In genomic region chr1:18974616-18975015, GRCh38 we compare ENCODE assay signal across 17 cellular contexts. TPM values are rescaled to one million over a fixed set of nuclear protein-coding genes. Genes with fewer than 3 reads are reported as not detected.
DNase-seq lines count a peak whose midpoint lies in the region; ATAC-seq and TF ChIP-seq lines count a peak whose summit lies in the region.
"Had no signal": no experiment of that assay in that cellular context is flagged by ENCODE, and none has a peak within 500 bp of the region (broad histone marks: within the 10 kb centered on the region; RNA-seq: fewer than 3 reads in every experiment).

No MANE protein-coding gene starts in this region.

- no peak overlapping the region for H3K4me3 ChIP-seq in adrenal gland
- no peak overlapping the region for H3K4me3 ChIP-seq in thyroid gland (replicated peaks in 1 of 3)
- H3K4me3 ChIP-seq: BLaER1, GM12878 had no signal

- H3K36me3 ChIP-seq in adrenal gland (replicated peaks in 1 of 2) (no peaks in the 10 kb centered on the region), thyroid gland (no peaks in the 10 kb centered on the region)
- H3K36me3 ChIP-seq: BLaER1 had no signal

- intact Hi-C loops in adrenal gland (cut with DNase I) (loop anchor here in 1 of 2 donors (5.0 kb wide), 1 partner anchor 67 kb away; no protein-coding TSS in a partner anchor), thyroid gland (cut with DNase I) (loop anchor here (10.0 kb wide), 1 partner anchor 110 kb away; no protein-coding TSS in a partner anchor)
- intact Hi-C loops in activated T-helper 1 cell treated with anti-CD3 and anti-CD28 coated beads, Interleukin-12 subunit alpha, Interleukin-12 subunit beta, Interleukin-2, Interleukin-4 antibody, amounts not matched to agents 30 ng/mL and 10 ng/mL and 1 ng/mL, durations not matched to agents 14 hours and 24 hours and 36 hours (cut with micrococcal nuclease): no loop called here

- DNase-seq in G401 (ENCODE audit: low spot score): peak; percentile 51
- DNase-seq in adrenal gland: peak in 6 of 7 donors; percentile 66 to 74 (median 70)
- peak; percentile 19 for DNase-seq in medulla oblongata (ENCODE audit: extremely low spot score)
- peak; percentile 85 for DNase-seq in thyroid gland
- no peak for DNase-seq in NCI-H2081 (lab: John Stamatoyannopoulos, UW)
- DNase-seq in activated T-helper 1 cell treated with anti-CD3 and anti-CD28 coated beads, Interleukin-12 subunit alpha, Interleukin-12 subunit beta, Interleukin-2, Interleukin-4 antibody, amounts not matched to agents 30 ng/mL and 10 ng/mL and 1 ng/mL, durations not matched to agents 14 hours and 24 hours and 36 hours (ENCODE audit: low spot score): no peak
- DNase-seq: 8988T; Calu3; CD8-positive, alpha-beta T cell; DMS79 treated with DMSO at 0.1 percent for 48 hours; GOT3; H7; HFFc6 had no signal

- in situ Hi-C loops in G401 (cut with HindIII; ENCODE audit: low sequenced_read_pairs): no loop called here

- TF ChIP-seq CTCF in adrenal gland (IDR thresholded peaks at IDR 0.05) (no peak), thyroid gland (IDR thresholded peaks at IDR 0.05) (no peak)

- peaks cover 6% of the 10 kb centered on the region for H3K9me3 Mint-ChIP-seq in activated T-helper 1 cell treated with anti-CD3 and anti-CD28 coated beads, Interleukin-12 subunit alpha, Interleukin-12 subunit beta, Interleukin-2, Interleukin-4 antibody, amounts not matched to agents 30 ng/mL and 10 ng/mL and 1 ng/mL, durations not matched to agents 14 hours and 24 hours and 36 hours
- H3K9me3 Mint-ChIP-seq: CD8-positive, alpha-beta T cell had no signal

- ATAC-seq in GM21423 (IDR thresholded peaks at IDR 0.05; ENCODE audit: unreplicated experiment): no peak
- ATAC-seq: CD8-positive, alpha-beta T cell; GM12878; HCT116 had no signal

- no peak overlapping the region for H3K4me3 Mint-ChIP-seq in activated T-helper 1 cell treated with anti-CD3 and anti-CD28 coated beads, Interleukin-12 subunit alpha, Interleukin-12 subunit beta, Interleukin-2, Interleukin-4 antibody, amounts not matched to agents 30 ng/mL and 10 ng/mL and 1 ng/mL, durations not matched to agents 14 hours and 24 hours and 36 hours
- H3K4me3 Mint-ChIP-seq: CD8-positive, alpha-beta T cell; HFFc6 had no signal

- TF ChIP-seq POLR2A in adrenal gland (IDR thresholded peaks at IDR 0.05): no peak
- no peak for TF ChIP-seq POLR2A in thyroid gland (IDR thresholded peaks at IDR 0.05)

- H3K27ac Mint-ChIP-seq in activated T-helper 1 cell treated with anti-CD3 and anti-CD28 coated beads, Interleukin-12 subunit alpha, Interleukin-12 subunit beta, Interleukin-2, Interleukin-4 antibody, amounts not matched to agents 30 ng/mL and 10 ng/mL and 1 ng/mL, durations not matched to agents 14 hours and 24 hours and 36 hours: no peak overlapping the region
- H3K27ac Mint-ChIP-seq: CD8-positive, alpha-beta T cell; HFFc6 had no signal

- peaks cover 0 to 23% of the 10 kb centered on the region in 2 donors for H3K4me1 ChIP-seq in adrenal gland (replicated peaks in 1 of 2)
- peaks cover 9 to 24% of the 10 kb centered on the region in 2 donors for H3K4me1 ChIP-seq in thyroid gland

- no peaks in the 10 kb centered on the region for H3K4me1 Mint-ChIP-seq in activated T-helper 1 cell treated with anti-CD3 and anti-CD28 coated beads, Interleukin-12 subunit alpha, Interleukin-12 subunit beta, Interleukin-2, Interleukin-4 antibody, amounts not matched to agents 30 ng/mL and 10 ng/mL and 1 ng/mL, durations not matched to agents 14 hours and 24 hours and 36 hours (ENCODE audit: low read depth)

- 36 to 51% (median 44%) methylated on average over 5 to 7 of the region's 7 CpGs for WGBS in adrenal gland, 4 donors
- 46 to 51% methylated on average over 7 of the region's 7 CpGs for WGBS in thyroid gland, 2 donors

- H3K9me3 ChIP-seq in adrenal gland (replicated peaks in 1 of 3) (no peaks in the 10 kb centered on the region), thyroid gland (no peaks in the 10 kb centered on the region)

- H3K36me3 Mint-ChIP-seq in activated T-helper 1 cell treated with anti-CD3 and anti-CD28 coated beads, Interleukin-12 subunit alpha, Interleukin-12 subunit beta, Interleukin-2, Interleukin-4 antibody, amounts not matched to agents 30 ng/mL and 10 ng/mL and 1 ng/mL, durations not matched to agents 14 hours and 24 hours and 36 hours (ENCODE audit: low read depth): no peaks in the 10 kb centered on the region
- H3K36me3 Mint-ChIP-seq: CD8-positive, alpha-beta T cell had no signal

- H3K27me3 Mint-ChIP-seq in activated T-helper 1 cell treated with anti-CD3 and anti-CD28 coated beads, Interleukin-12 subunit alpha, Interleukin-12 subunit beta, Interleukin-2, Interleukin-4 antibody, amounts not matched to agents 30 ng/mL and 10 ng/mL and 1 ng/mL, durations not matched to agents 14 hours and 24 hours and 36 hours (ENCODE audit: insufficient read depth): peaks cover 21% of the 10 kb centered on the region

- H3K27ac ChIP-seq in adrenal gland (peak overlapping the region in 3 of 5 donors; percentile 10 to 67 (median 41)), thyroid gland (peak overlapping the region in 2 of 3 donors; percentile 30 to 33)
- H3K27ac ChIP-seq: BLaER1 had no signal

- H3K27me3 ChIP-seq in adrenal gland (no peaks in the 10 kb centered on the region), thyroid gland (no peaks in the 10 kb centered on the region)
- H3K27me3 ChIP-seq: BLaER1 had no signal

RNA-seq across cellular contexts. Expression of gene IFFO2, which starts 18.1 kb away (rescaled TPM):
- 12.7 and 15.7 TPM in 2 replicates for total RNA-seq in G401 (2014; rRNA removed; shearing (Covaris generic))
- total RNA-seq in adrenal gland (10 to 100 TPM; 13.5 to 23.4 (median 17.9) TPM), thyroid gland (10 to 100 TPM in 3 of 4 donors, 1 to 10 TPM in 1; 7.2 to 11.3 (median 10.1) TPM)
- polyA plus RNA-seq in adrenal gland: 10 to 100 TPM in 1 of 3 donors, 1 to 10 TPM in 2; 5.9 to 10.8 (median 9.7) TPM
- total RNA-seq in activated T-helper 1 cell treated with anti-CD3 and anti-CD28 coated beads, Interleukin-12 subunit alpha, Interleukin-12 subunit beta, Interleukin-2, Interleukin-4 antibody, amounts not matched to agents 30 ng/mL and 10 ng/mL and 1 ng/mL, durations not matched to agents 14 hours and 24 hours and 36 hours: 31.8 and 32.6 TPM in 2 replicates

Comparison
In these comparisons a context has a peak if more than half of its experiments do, and no peak if none do; other contexts are left out.
1. DNase-seq: peak in G401 (single experiment), adrenal gland (6 of 7), medulla oblongata (single experiment) and thyroid gland (2 of 2); none in NCI-H2081 (0 of 2) and activated T-helper 1 cell treated with anti-CD3 and anti-CD28 coated beads, Interleukin-12 subunit alpha, Interleukin-12 subunit beta, Interleukin-2, Interleukin-4 antibody, amounts not matched to agents 30 ng/mL and 10 ng/mL and 1 ng/mL, durations not matched to agents 14 hours and 24 hours and 36 hours (single experiment).